10 cellular contexts compared by ENCODE assay signal in genomic region chrX:56766554-56767412, GRCh38. TPM values are rescaled to one million over a fixed set of nuclear protein-coding genes. Genes with fewer than 3 reads are reported as not detected.
DNase-seq lines count a peak whose midpoint lies in the region; ATAC-seq and TF ChIP-seq lines count a peak whose summit lies in the region.
"Had no signal": no experiment of that assay in that cellular context is flagged by ENCODE, and none has a peak within 500 bp of the region (broad histone marks: within the 10 kb centered on the region; RNA-seq: fewer than 3 reads in every experiment).

No MANE protein-coding gene starts in this region.

- no peaks in the 10 kb centered on the region for H3K9me3 ChIP-seq in AG04450 (ENCODE audit: control insufficient read depth, insufficient read depth, low read length)
- H3K9me3 ChIP-seq in mesodermal cell (ENCODE audit: control insufficient read depth, low read length): no peaks in the 10 kb centered on the region
- H3K9me3 ChIP-seq: lower lobe of right lung had no signal

- H3K4me1 ChIP-seq in mesodermal cell (ENCODE audit: control insufficient read depth, insufficient read depth, low read length, poor library complexity, severe bottlenecking): peaks cover 18% of the 10 kb centered on the region

- POLR2A ChIA-PET in AG04450 (lab: Yijun Ruan, JAX): no interaction called here

- H3K4me3 ChIP-seq in AG04450 (ENCODE audit: low read depth, low read length): no peak overlapping the region
- H3K4me3 ChIP-seq in mesodermal cell (ENCODE audit: extremely low read depth, insufficient read depth, low read length, poor library complexity, severe bottlenecking): no peak overlapping the region
- H3K4me3 ChIP-seq: lower lobe of right lung had no signal

- ATAC-seq in HG02973 (IDR thresholded peaks at IDR 0.05; ENCODE audit: unreplicated experiment): no peak

- CTCF ChIA-PET in AG04450 (lab: Charles Lee): interaction anchor here (1.9 kb wide), 1 partner anchor 211 kb away, joined by 6 read pairs; no protein-coding TSS in a partner anchor

- 94 to 100% methylated on average over 1 to 18 of the region's 23 CpGs for WGBS in mesodermal cell (ENCODE audit: insufficient coverage in 2 of 2), 2 experiments

- no peaks in the 10 kb centered on the region for H3K36me3 ChIP-seq in mesodermal cell (ENCODE audit: control insufficient read depth, insufficient read depth, low read length)
- H3K36me3 ChIP-seq: lower lobe of right lung had no signal

- in situ Hi-C loops in GM13977 (cut with MboI; ENCODE audit: low pct_unique_long_range_greater_than_20kb, low sequenced_read_pairs, unreplicated experiment): no loop called here

- H3K27me3 ChIP-seq in AG04450 (ENCODE audit: control insufficient read depth, insufficient read depth, low read length): no peaks in the 10 kb centered on the region

- peak overlapping the region; percentile 21 for H3K27ac ChIP-seq in AG04450 (ENCODE audit: low read depth, low read length)
- H3K27ac ChIP-seq in mesodermal cell (ENCODE audit: low read depth, low read length, severe bottlenecking): peak overlapping the region; percentile 16

- no peak for TF ChIP-seq CTCF in AG04450 (IDR thresholded peaks at IDR 0.05; ENCODE audit: low read depth, low read length)
- no peak for TF ChIP-seq CTCF in GM13977 (IDR thresholded peaks at IDR 0.05; ENCODE audit: extremely low read depth, insufficient read depth, missing control alignments)

- DNase-seq in AG04450 (ENCODE audit: low read depth, low spot score): no peak
- peak; percentile 25 for DNase-seq in GM13977 (ENCODE audit: low spot score)
- peak; percentile 49 for DNase-seq in astrocyte of the hippocampus (ENCODE audit: low read depth, low spot score)
- DNase-seq in glomerular visceral epithelial cell (ENCODE audit: extremely low spot score): no peak
- no peak for DNase-seq in NCI-H1105 treated with DMSO at 0.1 percent for 48 hours (lab: John Stamatoyannopoulos, UW)
- no peak for DNase-seq in activated CD4-positive, alpha-beta T cell treated with anti-CD3 and anti-CD28 coated beads for 1 hour
- DNase-seq: HCEC 1CT, lower lobe of right lung had no signal

RNA-seq across cellular contexts. Expression of gene NBDY, which starts 37.7 kb away (rescaled TPM):
- 51.7 and 54.9 TPM in 2 replicates for polyA plus RNA-seq in AG04450 (2011; rRNA removed)
- polyA minus RNA-seq in AG04450 (2011; rRNA and poly(A)+ RNA removed): 21.2 and 28.1 TPM in 2 replicates
- 76.5 TPM for polyA plus RNA-seq in mesodermal cell (2013, experiment 1 of 2)
- polyA plus RNA-seq in mesodermal cell (2013, experiment 2 of 2): 63.9 TPM

Comparison
In these comparisons a context has a peak if more than half of its experiments do, and no peak if none do; other contexts are left out.
1. DNase-seq: peak in GM13977 (single experiment) and astrocyte of the hippocampus (single experiment); none in AG04450 (single experiment), glomerular visceral epithelial cell (single experiment), NCI-H1105 treated with DMSO at 0.1 percent for 48 hours (single experiment) and activated CD4-positive, alpha-beta T cell treated with anti-CD3 and anti-CD28 coated beads for 1 hour (single experiment).